Comparison of ENCODE assay signal across 3 cellular contexts in the genomic region with DNA sequence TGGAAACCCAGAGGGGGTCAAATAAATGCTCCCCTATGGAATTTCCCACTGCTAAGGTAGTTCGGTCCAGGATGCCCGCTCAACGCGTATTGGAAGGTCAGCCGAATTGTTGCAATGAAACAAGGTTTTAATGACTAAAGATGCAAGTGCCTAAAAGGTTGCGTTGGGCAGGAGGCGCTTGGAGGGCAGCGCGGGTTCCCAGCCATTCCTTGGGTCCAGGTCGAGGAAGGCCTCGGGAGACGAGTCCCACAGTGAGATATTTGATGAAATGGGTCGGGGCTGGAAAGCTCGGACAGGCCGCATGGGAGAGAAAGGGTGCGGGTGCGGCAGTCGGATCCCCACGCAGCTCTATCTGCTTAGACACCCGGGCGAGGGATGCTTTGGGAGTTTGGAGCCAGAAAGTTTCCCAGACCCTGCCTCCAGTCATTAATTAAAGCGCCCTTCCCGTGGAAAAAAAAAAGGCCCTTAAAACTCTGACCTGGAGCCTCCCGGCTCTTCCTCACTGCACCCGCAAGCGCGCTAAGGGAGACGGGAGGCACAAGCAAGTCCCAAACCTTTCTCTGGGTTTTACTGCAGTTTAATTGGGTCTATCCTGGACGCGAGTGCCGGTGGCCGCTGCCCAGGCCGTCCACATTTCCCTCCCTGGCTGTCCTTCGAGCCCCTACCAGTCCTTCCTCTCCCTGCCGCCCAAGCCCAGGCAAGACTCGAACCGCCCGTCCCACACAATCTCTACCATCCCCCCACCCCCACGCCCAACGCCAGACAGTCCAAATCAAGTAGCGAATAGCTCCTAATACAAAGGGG.
TF ChIP-seq lines count a peak whose summit lies in the region.

No MANE protein-coding gene starts in this region.

TF ChIP-seq in H1, 55 proteins besides CTCF, POLR2A, EP300 and RAD21:
- TF ChIP-seq HDAC2 (IDR thresholded peaks at IDR 0.05; ENCODE audit: borderline replicate concordance in 1 of 2, low read depth in 2 of 2, low read length in 2 of 2) (no peak), SUZ12 (IDR thresholded peaks at IDR 0.05; ENCODE audit: low read length) (peak; percentile 99), CBX5 (IDR thresholded peaks at IDR 0.05; ENCODE audit: low read depth, low read length) (no peak), SP2 (IDR thresholded peaks at IDR 0.05; ENCODE audit: low read length) (no peak), NRF1 (IDR thresholded peaks at IDR 0.05; ENCODE audit: low read depth, low read length) (no peak), RBBP5 (IDR thresholded peaks at IDR 0.05; ENCODE audit: borderline replicate concordance, low read depth, low read length) (no peak), JUN (IDR thresholded peaks at IDR 0.05; ENCODE audit: low read depth, low read length) (no peak), MAFK (IDR thresholded peaks at IDR 0.05; ENCODE audit: low read depth, low read length) (no peak), CTBP2 (IDR thresholded peaks at IDR 0.05; ENCODE audit: borderline replicate concordance, insufficient read depth, insufficient read length, low read length) (peak; percentile 26), FOSL1 (IDR thresholded peaks at IDR 0.05; ENCODE audit: insufficient read depth, low read depth, low read length) (no peak), HDAC6 (IDR thresholded peaks at IDR 0.05; ENCODE audit: low read depth, low read length) (no peak), RNF2 (IDR thresholded peaks at IDR 0.05; ENCODE audit: borderline replicate concordance, low read depth, low read length, missing control alignments, poor library complexity, severe bottlenecking) (peak; percentile 72), EZH2 (IDR thresholded peaks at IDR 0.05; ENCODE audit: low read depth, low read length, severe bottlenecking) (peak; percentile 96), NANOG (IDR thresholded peaks at IDR 0.05; ENCODE audit: insufficient read depth, low read depth, low read length, poor library complexity, severe bottlenecking) (no peak), CEBPB (IDR thresholded peaks at IDR 0.05; ENCODE audit: low read depth, low read length) (no peak), YY1 (IDR thresholded peaks at IDR 0.05; ENCODE audit: low read depth, low read length) (no peak), GABPA (IDR thresholded peaks at IDR 0.05; ENCODE audit: borderline replicate concordance, insufficient read depth, low read length) (no peak)
- TF ChIP-seq, protein P1, sequence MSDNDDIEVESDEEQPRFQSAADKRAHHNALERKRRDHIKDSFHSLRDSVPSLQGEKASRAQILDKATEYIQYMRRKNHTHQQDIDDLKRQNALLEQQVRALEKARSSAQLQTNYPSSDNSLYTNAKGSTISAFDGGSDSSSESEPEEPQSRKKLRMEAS (IDR thresholded peaks at IDR 0.05) = no peak

TF ChIP-seq in GM12891, 5 proteins besides CTCF, POLR2A, EP300 and RAD21:
- no peak for TF ChIP-seq SPI1 (IDR thresholded peaks at IDR 0.05; ENCODE audit: low read depth, low read length)
- no peak for TF ChIP-seq PAX5 (IDR thresholded peaks at IDR 0.05; ENCODE audit: insufficient read depth, low read length, severe bottlenecking)
- TF ChIP-seq POLR2AphosphoS5 (IDR thresholded peaks at IDR 0.05; ENCODE audit: low read depth, low read length) = no peak
- no peak for TF ChIP-seq TAF1 (IDR thresholded peaks at IDR 0.05; ENCODE audit: low read depth, low read length)
- no peak for TF ChIP-seq POU2F2 (IDR thresholded peaks at IDR 0.05; ENCODE audit: low read depth, low read length)

TF ChIP-seq in SK-N-SH treated with all-trans-retinoic acid at 6 μM for 48 hours, 23 proteins besides CTCF, POLR2A, EP300 and RAD21:
- TF ChIP-seq TOX (CRISPR knock-in tag; IDR thresholded peaks at IDR 0.05; ENCODE audit: borderline replicate concordance) (no peak), ESRRG (CRISPR knock-in tag; IDR thresholded peaks at IDR 0.05) (no peak), RARB (CRISPR knock-in tag; IDR thresholded peaks at IDR 0.05) (no peak), TCF4 (CRISPR knock-in tag; IDR thresholded peaks at IDR 0.05; ENCODE audit: borderline replicate concordance) (no peak), SNAI2 (CRISPR knock-in tag; IDR thresholded peaks at IDR 0.05) (no peak), ZFP3 (CRISPR knock-in tag; IDR thresholded peaks at IDR 0.05) (no peak), ZNF565 (CRISPR knock-in tag; conservative IDR thresholded peaks at IDR 0.05; ENCODE audit: low read depth) (no peak), ZC3H10 (CRISPR knock-in tag; IDR thresholded peaks at IDR 0.05) (no peak), BACH2 (CRISPR knock-in tag; IDR thresholded peaks at IDR 0.05; ENCODE audit: borderline replicate concordance) (no peak), CSDC2 (CRISPR knock-in tag; IDR thresholded peaks at IDR 0.05) (no peak), ZFP30 (CRISPR knock-in tag; IDR thresholded peaks at IDR 0.05) (no peak), PPARA (CRISPR knock-in tag; IDR thresholded peaks at IDR 0.05; ENCODE audit: borderline replicate concordance) (no peak)
- TF ChIP-seq, protein P2, sequence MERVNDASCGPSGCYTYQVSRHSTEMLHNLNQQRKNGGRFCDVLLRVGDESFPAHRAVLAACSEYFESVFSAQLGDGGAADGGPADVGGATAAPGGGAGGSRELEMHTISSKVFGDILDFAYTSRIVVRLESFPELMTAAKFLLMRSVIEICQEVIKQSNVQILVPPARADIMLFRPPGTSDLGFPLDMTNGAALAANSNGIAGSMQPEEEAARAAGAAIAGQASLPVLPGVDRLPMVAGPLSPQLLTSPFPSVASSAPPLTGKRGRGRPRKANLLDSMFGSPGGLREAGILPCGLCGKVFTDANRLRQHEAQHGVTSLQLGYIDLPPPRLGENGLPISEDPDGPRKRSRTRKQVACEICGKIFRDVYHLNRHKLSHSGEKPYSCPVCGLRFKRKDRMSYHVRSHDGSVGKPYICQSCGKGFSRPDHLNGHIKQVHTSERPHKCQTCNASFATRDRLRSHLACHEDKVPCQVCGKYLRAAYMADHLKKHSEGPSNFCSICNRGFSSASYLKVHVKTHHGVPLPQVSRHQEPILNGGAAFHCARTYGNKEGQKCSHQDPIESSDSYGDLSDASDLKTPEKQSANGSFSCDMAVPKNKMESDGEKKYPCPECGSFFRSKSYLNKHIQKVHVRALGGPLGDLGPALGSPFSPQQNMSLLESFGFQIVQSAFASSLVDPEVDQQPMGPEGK (CRISPR knock-in tag; IDR thresholded peaks at IDR 0.05; ENCODE audit: borderline replicate concordance) = no peak
- TF ChIP-seq, protein P3, sequence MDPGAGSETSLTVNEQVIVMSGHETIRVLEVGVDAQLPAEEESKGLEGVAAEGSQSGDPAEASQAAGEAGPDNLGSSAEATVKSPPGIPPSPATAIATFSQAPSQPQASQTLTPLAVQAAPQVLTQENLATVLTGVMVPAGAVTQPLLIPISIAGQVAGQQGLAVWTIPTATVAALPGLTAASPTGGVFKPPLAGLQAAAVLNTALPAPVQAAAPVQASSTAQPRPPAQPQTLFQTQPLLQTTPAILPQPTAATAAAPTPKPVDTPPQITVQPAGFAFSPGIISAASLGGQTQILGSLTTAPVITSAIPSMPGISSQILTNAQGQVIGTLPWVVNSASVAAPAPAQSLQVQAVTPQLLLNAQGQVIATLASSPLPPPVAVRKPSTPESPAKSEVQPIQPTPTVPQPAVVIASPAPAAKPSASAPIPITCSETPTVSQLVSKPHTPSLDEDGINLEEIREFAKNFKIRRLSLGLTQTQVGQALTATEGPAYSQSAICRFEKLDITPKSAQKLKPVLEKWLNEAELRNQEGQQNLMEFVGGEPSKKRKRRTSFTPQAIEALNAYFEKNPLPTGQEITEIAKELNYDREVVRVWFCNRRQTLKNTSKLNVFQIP (CRISPR knock-in tag; IDR thresholded peaks at IDR 0.05; ENCODE audit: borderline replicate concordance, low read depth) = no peak
- TF ChIP-seq, protein P4, sequence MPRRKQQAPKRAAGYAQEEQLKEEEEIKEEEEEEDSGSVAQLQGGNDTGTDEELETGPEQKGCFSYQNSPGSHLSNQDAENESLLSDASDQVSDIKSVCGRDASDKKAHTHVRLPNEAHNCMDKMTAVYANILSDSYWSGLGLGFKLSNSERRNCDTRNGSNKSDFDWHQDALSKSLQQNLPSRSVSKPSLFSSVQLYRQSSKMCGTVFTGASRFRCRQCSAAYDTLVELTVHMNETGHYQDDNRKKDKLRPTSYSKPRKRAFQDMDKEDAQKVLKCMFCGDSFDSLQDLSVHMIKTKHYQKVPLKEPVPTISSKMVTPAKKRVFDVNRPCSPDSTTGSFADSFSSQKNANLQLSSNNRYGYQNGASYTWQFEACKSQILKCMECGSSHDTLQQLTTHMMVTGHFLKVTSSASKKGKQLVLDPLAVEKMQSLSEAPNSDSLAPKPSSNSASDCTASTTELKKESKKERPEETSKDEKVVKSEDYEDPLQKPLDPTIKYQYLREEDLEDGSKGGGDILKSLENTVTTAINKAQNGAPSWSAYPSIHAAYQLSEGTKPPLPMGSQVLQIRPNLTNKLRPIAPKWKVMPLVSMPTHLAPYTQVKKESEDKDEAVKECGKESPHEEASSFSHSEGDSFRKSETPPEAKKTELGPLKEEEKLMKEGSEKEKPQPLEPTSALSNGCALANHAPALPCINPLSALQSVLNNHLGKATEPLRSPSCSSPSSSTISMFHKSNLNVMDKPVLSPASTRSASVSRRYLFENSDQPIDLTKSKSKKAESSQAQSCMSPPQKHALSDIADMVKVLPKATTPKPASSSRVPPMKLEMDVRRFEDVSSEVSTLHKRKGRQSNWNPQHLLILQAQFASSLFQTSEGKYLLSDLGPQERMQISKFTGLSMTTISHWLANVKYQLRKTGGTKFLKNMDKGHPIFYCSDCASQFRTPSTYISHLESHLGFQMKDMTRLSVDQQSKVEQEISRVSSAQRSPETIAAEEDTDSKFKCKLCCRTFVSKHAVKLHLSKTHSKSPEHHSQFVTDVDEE (CRISPR knock-in tag; IDR thresholded peaks at IDR 0.05) = no peak
- TF ChIP-seq, protein P5, sequence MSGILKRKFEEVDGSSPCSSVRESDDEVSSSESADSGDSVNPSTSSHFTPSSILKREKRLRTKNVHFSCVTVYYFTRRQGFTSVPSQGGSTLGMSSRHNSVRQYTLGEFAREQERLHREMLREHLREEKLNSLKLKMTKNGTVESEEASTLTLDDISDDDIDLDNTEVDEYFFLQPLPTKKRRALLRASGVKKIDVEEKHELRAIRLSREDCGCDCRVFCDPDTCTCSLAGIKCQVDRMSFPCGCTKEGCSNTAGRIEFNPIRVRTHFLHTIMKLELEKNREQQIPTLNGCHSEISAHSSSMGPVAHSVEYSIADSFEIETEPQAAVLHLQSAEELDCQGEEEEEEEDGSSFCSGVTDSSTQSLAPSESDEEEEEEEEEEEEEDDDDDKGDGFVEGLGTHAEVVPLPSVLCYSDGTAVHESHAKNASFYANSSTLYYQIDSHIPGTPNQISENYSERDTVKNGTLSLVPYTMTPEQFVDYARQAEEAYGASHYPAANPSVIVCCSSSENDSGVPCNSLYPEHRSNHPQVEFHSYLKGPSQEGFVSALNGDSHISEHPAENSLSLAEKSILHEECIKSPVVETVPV (CRISPR knock-in tag; IDR thresholded peaks at IDR 0.05) = no peak
